3 cellular contexts compared by ENCODE assay signal in the genomic region with DNA sequence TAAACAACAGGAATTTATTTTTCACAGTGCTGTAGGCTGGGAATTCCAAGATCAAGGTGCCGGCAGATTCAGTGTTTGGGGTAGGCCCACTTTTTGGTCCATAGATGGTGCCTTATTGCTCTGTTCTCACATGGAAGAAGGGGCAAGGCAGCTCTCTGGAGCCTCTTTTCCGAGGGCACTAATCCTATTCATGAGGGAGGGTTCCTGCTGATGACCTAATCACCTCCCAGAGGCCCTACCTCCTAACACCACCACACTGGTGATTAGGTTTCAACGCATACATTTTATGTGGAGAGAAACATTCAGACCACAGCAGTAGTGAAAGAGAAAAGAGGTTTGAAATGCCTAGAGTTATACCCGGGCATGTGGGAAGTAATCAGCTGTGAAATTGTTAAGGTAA.
TF ChIP-seq lines count a peak whose summit lies in the region.

No MANE protein-coding gene starts in this region.

TF ChIP-seq in SK-N-SH, 30 proteins besides CTCF, POLR2A, EP300 and RAD21:
- TF ChIP-seq RXRA (IDR thresholded peaks at IDR 0.05; ENCODE audit: borderline replicate concordance, low read depth): no peak

TF ChIP-seq in SK-N-SH treated with all-trans-retinoic acid at 6 μM for 48 hours, 23 proteins besides CTCF, POLR2A, EP300 and RAD21:
- TF ChIP-seq ZNF70 (CRISPR knock-in tag; IDR thresholded peaks at IDR 0.05) (no peak), ISL1 (CRISPR knock-in tag; IDR thresholded peaks at IDR 0.05) (no peak), TCF4 (CRISPR knock-in tag; IDR thresholded peaks at IDR 0.05; ENCODE audit: borderline replicate concordance) (no peak)

TF ChIP-seq in H1, 55 proteins besides CTCF, POLR2A, EP300 and RAD21:
- TF ChIP-seq TEAD4 (IDR thresholded peaks at IDR 0.05; ENCODE audit: low read depth, low read length) (no peak), JUND (IDR thresholded peaks at IDR 0.05; ENCODE audit: low read length) (0 out of 2 replicates have a peak, but pooled peaks have one; percentile 27), KDM1A (IDR thresholded peaks at IDR 0.05; ENCODE audit: borderline replicate concordance, low read length) (no peak), GABPA (IDR thresholded peaks at IDR 0.05; ENCODE audit: borderline replicate concordance, insufficient read depth, low read length) (no peak), BRCA1 (IDR thresholded peaks at IDR 0.05; ENCODE audit: low read depth, low read length) (no peak)
